Comparison of ENCODE assay signal across 8 cellular contexts in the genomic region with DNA sequence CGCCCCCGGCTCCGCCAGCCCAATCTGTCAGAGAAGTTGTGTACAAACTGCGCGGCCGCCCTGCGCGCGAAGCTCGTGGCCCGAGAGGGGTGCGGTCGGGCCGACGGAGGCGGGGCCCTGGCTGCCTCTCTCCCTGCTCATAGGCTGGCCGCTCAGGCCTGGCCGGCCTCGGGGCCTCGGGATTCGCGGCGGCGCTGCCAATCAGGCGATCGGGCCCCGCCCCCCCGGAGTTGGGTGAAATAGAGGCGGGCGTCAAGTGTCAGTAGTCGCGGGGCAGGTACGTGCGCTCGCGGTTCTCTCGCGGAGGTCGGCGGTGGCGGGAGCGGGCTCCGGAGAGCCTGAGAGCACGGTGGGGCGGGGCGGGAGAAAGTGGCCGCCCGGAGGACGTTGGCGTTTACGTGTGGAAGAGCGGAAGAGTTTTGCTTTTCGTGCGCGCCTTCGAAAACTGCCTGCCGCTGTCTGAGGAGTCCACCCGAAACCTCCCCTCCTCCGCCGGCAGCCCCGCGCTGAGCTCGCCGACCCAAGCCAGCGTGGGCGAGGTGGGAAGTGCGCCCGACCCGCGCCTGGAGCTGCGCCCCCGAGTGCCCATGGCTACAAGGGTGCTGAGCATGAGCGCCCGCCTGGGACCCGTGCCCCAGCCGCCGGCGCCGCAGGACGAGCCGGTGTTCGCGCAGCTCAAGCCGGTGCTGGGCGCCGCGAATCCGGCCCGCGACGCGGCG. TPM values are rescaled to one million over a fixed set of nuclear protein-coding genes. Genes with fewer than 3 reads are reported as not detected.
DNase-seq lines count a peak whose midpoint lies in the region; ATAC-seq and TF ChIP-seq lines count a peak whose summit lies in the region.

A gene (plus strand): TSS at position 265 of the 719 bp plus-strand sequence. CDS start 323 bp downstream, at position 588.

- H3K4me3 ChIP-seq in KMS-11 (IDR thresholded peaks at IDR 0.05; ENCODE audit: insufficient read depth, low read depth, low read length) = no peak within 1 kb of the TSS
- peak within 1 kb of the TSS; percentile 79 for H3K4me3 ChIP-seq in fibroblast of the aortic adventitia (ENCODE audit: low read depth, low read length)

- DNase-seq in Daoy (ENCODE audit: low read depth) (peak; percentile 94), RPMI7951 (ENCODE audit: low read depth) (peak; percentile 91), fibroblast of the aortic adventitia (ENCODE audit: low read depth) (peak; percentile 81), nephron progenitor cell (peak; percentile 99)
- DNase-seq in activated T-helper 2 cell treated with anti-CD3 and anti-CD28 coated beads, Interferon-gamma antibody, Interleukin-2, Interleukin-4, amounts not matched to agents 10 μg/mL and 5 μg/mL and 100 μg/mL, durations not matched to agents 14 hours and 24 hours and 36 hours (ENCODE audit: low spot score) = peak; percentile 95

- H3K27ac Mint-ChIP-seq in activated T-helper 2 cell treated with anti-CD3 and anti-CD28 coated beads, Interferon-gamma antibody, Interleukin-2, Interleukin-4, amounts not matched to agents 10 μg/mL and 5 μg/mL and 100 μg/mL, durations not matched to agents 14 hours and 24 hours and 36 hours = peak within 1 kb of the TSS; percentile 49
- no peak within 1 kb of the TSS for H3K27ac Mint-ChIP-seq in nephron progenitor cell
- peak within 1 kb of the TSS; percentile 62 for H3K27ac Mint-ChIP-seq in stimulated activated naive CD8-positive, alpha-beta T cell treated with anti-CD3 and anti-CD28 coated beads, Interleukin-15, Interleukin-2, amounts not matched to agents 100 ng/mL and 50 ng/mL, for 24 hours

- TF ChIP-seq CTCF in KMS-11 (conservative IDR thresholded peaks at IDR 0.05; ENCODE audit: low read depth, low read length) (no peak), fibroblast of the aortic adventitia (IDR thresholded peaks at IDR 0.05; ENCODE audit: insufficient read depth, low read length) (no peak), nephron progenitor cell (IDR thresholded peaks at IDR 0.05) (no peak)

- no peaks in the 10 kb centered on the region for H3K79me2 ChIP-seq in KMS-11 (ENCODE audit: insufficient read depth, low read depth)

- no peaks in the 10 kb centered on the region for H3K36me3 ChIP-seq in KMS-11 (ENCODE audit: insufficient read depth)

- H3K27me3 ChIP-seq in KMS-11 (ENCODE audit: insufficient read depth, low read depth) = no peaks in the 10 kb centered on the region

- ATAC-seq in GM21825 (IDR thresholded peaks at IDR 0.05; ENCODE audit: unreplicated experiment) = peak; percentile 98

- peak within 1 kb of the TSS; percentile 80 for H3K4me3 Mint-ChIP-seq in activated T-helper 2 cell treated with anti-CD3 and anti-CD28 coated beads, Interferon-gamma antibody, Interleukin-2, Interleukin-4, amounts not matched to agents 10 μg/mL and 5 μg/mL and 100 μg/mL, durations not matched to agents 14 hours and 24 hours and 36 hours (ENCODE audit: low read depth)
- peak within 1 kb of the TSS; percentile 86 for H3K4me3 Mint-ChIP-seq in nephron progenitor cell
- H3K4me3 Mint-ChIP-seq in stimulated activated naive CD8-positive, alpha-beta T cell treated with anti-CD3 and anti-CD28 coated beads, Interleukin-15, Interleukin-2, amounts not matched to agents 100 ng/mL and 50 ng/mL, for 24 hours = peak within 1 kb of the TSS; percentile 83

- intact Hi-C loops in activated T-helper 2 cell treated with anti-CD3 and anti-CD28 coated beads, Interferon-gamma antibody, Interleukin-2, Interleukin-4, amounts not matched to agents 10 μg/mL and 5 μg/mL and 100 μg/mL, durations not matched to agents 14 hours and 24 hours and 36 hours (cut with micrococcal nuclease) = loop anchor here (2.0 to 5.0 kb wide), 5 partner anchors 163 to 1073 kb away; a partner anchor contains a TSS

- no peak within 1 kb of the TSS for H3K27ac ChIP-seq in KMS-11

- peaks cover 63% of the 10 kb centered on the region for H3K27me3 Mint-ChIP-seq in activated T-helper 2 cell treated with anti-CD3 and anti-CD28 coated beads, Interferon-gamma antibody, Interleukin-2, Interleukin-4, amounts not matched to agents 10 μg/mL and 5 μg/mL and 100 μg/mL, durations not matched to agents 14 hours and 24 hours and 36 hours (ENCODE audit: low read depth)
- H3K27me3 Mint-ChIP-seq in nephron progenitor cell (ENCODE audit: low read depth, poor library complexity) = peaks cover 61% of the 10 kb centered on the region
- H3K27me3 Mint-ChIP-seq in stimulated activated naive CD8-positive, alpha-beta T cell treated with anti-CD3 and anti-CD28 coated beads, Interleukin-15, Interleukin-2, amounts not matched to agents 100 ng/mL and 50 ng/mL, for 24 hours = peaks cover 58% of the 10 kb centered on the region

- H3K36me3 Mint-ChIP-seq in activated T-helper 2 cell treated with anti-CD3 and anti-CD28 coated beads, Interferon-gamma antibody, Interleukin-2, Interleukin-4, amounts not matched to agents 10 μg/mL and 5 μg/mL and 100 μg/mL, durations not matched to agents 14 hours and 24 hours and 36 hours (ENCODE audit: low read depth) = peaks cover 6% of the 10 kb centered on the region
- no peaks in the 10 kb centered on the region for H3K36me3 Mint-ChIP-seq in nephron progenitor cell (ENCODE audit: low read depth)
- H3K36me3 Mint-ChIP-seq in stimulated activated naive CD8-positive, alpha-beta T cell treated with anti-CD3 and anti-CD28 coated beads, Interleukin-15, Interleukin-2, amounts not matched to agents 100 ng/mL and 50 ng/mL, for 24 hours (ENCODE audit: low read depth) = no peaks in the 10 kb centered on the region

- H4K20me1 ChIP-seq in KMS-11 (ENCODE audit: insufficient read depth) = no peaks in the 10 kb centered on the region

- H3K4me1 Mint-ChIP-seq in activated T-helper 2 cell treated with anti-CD3 and anti-CD28 coated beads, Interferon-gamma antibody, Interleukin-2, Interleukin-4, amounts not matched to agents 10 μg/mL and 5 μg/mL and 100 μg/mL, durations not matched to agents 14 hours and 24 hours and 36 hours (ENCODE audit: low read depth) = peaks cover 12% of the 10 kb centered on the region
- H3K4me1 Mint-ChIP-seq in nephron progenitor cell = peaks cover 40% of the 10 kb centered on the region
- peaks cover 21% of the 10 kb centered on the region for H3K4me1 Mint-ChIP-seq in stimulated activated naive CD8-positive, alpha-beta T cell treated with anti-CD3 and anti-CD28 coated beads, Interleukin-15, Interleukin-2, amounts not matched to agents 100 ng/mL and 50 ng/mL, for 24 hours (ENCODE audit: low read depth)

- H3K4me1 ChIP-seq in KMS-11 (ENCODE audit: low read depth, poor library complexity, severe bottlenecking) = peaks cover 4% of the 10 kb centered on the region

- H3K9ac ChIP-seq in KMS-11 = peak within 1 kb of the TSS; percentile 18; the same call in 1 of the 2 replicates

- H2AFZ ChIP-seq in KMS-11 (ENCODE audit: low read depth) = peak within 1 kb of the TSS; percentile 75

- H3K4me2 ChIP-seq in KMS-11 = peak within 1 kb of the TSS; percentile 57; the same call in 1 of the 2 replicates

- no peaks in the 10 kb centered on the region for H3K9me3 Mint-ChIP-seq in activated T-helper 2 cell treated with anti-CD3 and anti-CD28 coated beads, Interferon-gamma antibody, Interleukin-2, Interleukin-4, amounts not matched to agents 10 μg/mL and 5 μg/mL and 100 μg/mL, durations not matched to agents 14 hours and 24 hours and 36 hours
- H3K9me3 Mint-ChIP-seq in nephron progenitor cell = no peaks in the 10 kb centered on the region
- no peaks in the 10 kb centered on the region for H3K9me3 Mint-ChIP-seq in stimulated activated naive CD8-positive, alpha-beta T cell treated with anti-CD3 and anti-CD28 coated beads, Interleukin-15, Interleukin-2, amounts not matched to agents 100 ng/mL and 50 ng/mL, for 24 hours

RNA-seq across cellular contexts. Expression of the gene that starts here (rescaled TPM):
- 3.3 and 4.6 TPM in 2 replicates for total RNA-seq in Daoy (2014; rRNA removed; shearing (Covaris generic))
- 4.1 and 4.6 TPM in 2 replicates for total RNA-seq in RPMI7951 (2014; rRNA removed; shearing (Covaris generic))
- total RNA-seq in activated T-helper 2 cell treated with anti-CD3 and anti-CD28 coated beads, Interferon-gamma antibody, Interleukin-2, Interleukin-4, amounts not matched to agents 10 μg/mL and 5 μg/mL and 100 μg/mL, durations not matched to agents 14 hours and 24 hours and 36 hours = 1.3 and 2.0 TPM in 2 replicates
- total RNA-seq in fibroblast of the aortic adventitia (ENCODE audit: low replicate concordance) = 0.98 and 4.5 TPM in 2 replicates
